ENCODE assay signal across 10 cellular contexts in genomic region chr11:67290801-67291200, GRCh38. TPM values are rescaled to one million over a fixed set of nuclear protein-coding genes. Genes with fewer than 3 reads are reported as not detected.
A peak's percentile ranks its signal among the peaks of the same experiment; 100 is the strongest.
DNase-seq lines count a peak whose midpoint lies in the region; ATAC-seq and TF ChIP-seq lines count a peak whose summit lies in the region.
"Had no signal": no experiment of that assay in that cellular context is flagged by ENCODE, and none has a peak within 500 bp of the region (broad histone marks: within the 10 kb centered on the region; RNA-seq: fewer than 3 reads in every experiment).

No MANE protein-coding gene starts in this region.

- peaks cover 33 to 48% (median 45%) of the 10 kb centered on the region in 3 donors for H3K4me1 Mint-ChIP-seq in naive B cell

- ATAC-seq in naive B cell (ENCODE audit: low read depth in 2 of 2) (no peak), foreskin keratinocyte (no peak), GM18517 (IDR thresholded peaks at IDR 0.05; ENCODE audit: unreplicated experiment) (no peak), HG03175 (IDR thresholded peaks at IDR 0.05; ENCODE audit: unreplicated experiment) (no peak)

- H3K4me3 ChIP-seq in AG04449 (ENCODE audit: low read depth, low read length): 0 out of 2 replicates have a peak overlapping the region, but pooled peaks have one; percentile 0
- no peak overlapping the region for H3K4me3 ChIP-seq in effector memory CD4-positive, alpha-beta T cell (ENCODE audit: insufficient read depth, low read depth, low read length, poor library complexity, severe bottlenecking)

- peaks cover 58% of the 10 kb centered on the region for H3K4me1 ChIP-seq in effector memory CD4-positive, alpha-beta T cell (ENCODE audit: control insufficient read depth, insufficient read depth, low read length, poor library complexity, severe bottlenecking)
- H3K4me1 ChIP-seq in foreskin keratinocyte: peaks cover 4% of the 10 kb centered on the region

- no peaks in the 10 kb centered on the region for H3K27me3 Mint-ChIP-seq in naive B cell

- H3K9me3 Mint-ChIP-seq in naive B cell: peaks cover 0 to 10% (median 2%) of the 10 kb centered on the region in 7 donors

- no peaks in the 10 kb centered on the region for H3K27me3 ChIP-seq in effector memory CD4-positive, alpha-beta T cell (replicated peaks; ENCODE audit: control insufficient read depth, insufficient read depth, low read length, poor library complexity, severe bottlenecking)
- no peaks in the 10 kb centered on the region for H3K27me3 ChIP-seq in foreskin keratinocyte

- TF ChIP-seq CTCF in AG04449 (IDR thresholded peaks at IDR 0.05; ENCODE audit: insufficient read depth, low read length, missing control alignments) (no peak), foreskin keratinocyte (conservative IDR thresholded peaks at IDR 0.05) (no peak)

- no peak for DNase-seq in AG04449 (ENCODE audit: low read depth, low spot score)
- no peak for DNase-seq in effector memory CD4-positive, alpha-beta T cell
- DNase-seq in naive B cell: no peak
- DNase-seq in foreskin keratinocyte: no peak
- DNase-seq in NCI-H1417 (lab: John Stamatoyannopoulos, UW): no peak
- DNase-seq: activated gamma-delta T cell; stimulated activated CD4-positive, alpha-beta T cell treated with anti-CD3 and anti-CD28 coated beads, Interleukin-4, amount 100 ng/mL, for 1 hour had no signal

- H3K4me3 Mint-ChIP-seq in naive B cell: peak overlapping the region in 6 of 8 donors; percentile 16 to 93 (median 84)

- H3K27ac ChIP-seq in KOPT-K1 (ENCODE audit: low read depth, low read length, poor library complexity, severe bottlenecking) (peak overlapping the region; percentile 100), foreskin keratinocyte (no peak overlapping the region)
- peak overlapping the region; percentile 90 for H3K27ac ChIP-seq in effector memory CD4-positive, alpha-beta T cell (ENCODE audit: insufficient read depth, low read length, poor library complexity, severe bottlenecking)

- peaks cover 73% of the 10 kb centered on the region for H3K36me3 ChIP-seq in KOPT-K1 (ENCODE audit: insufficient read depth, low read length)
- peaks cover 40% of the 10 kb centered on the region for H3K36me3 ChIP-seq in effector memory CD4-positive, alpha-beta T cell (ENCODE audit: control insufficient read depth, insufficient read depth, low read length)

- peaks cover 8 to 13% of the 10 kb centered on the region in 2 donors for H3K36me3 Mint-ChIP-seq in naive B cell

- CTCF ChIA-PET in AG04449 (lab: Yijun Ruan, JAX): interaction anchor here (0.9 to 1.4 kb wide), 6 partner anchors 10 to 29 kb away, joined by 3 to 11 read pairs (median 4); no protein-coding TSS in a partner anchor

- POLR2A ChIA-PET in AG04449 (lab: Yijun Ruan, JAX): no interaction called here

- H3K9me3 ChIP-seq in KOPT-K1 (ENCODE audit: insufficient read depth, low read length, poor library complexity, severe bottlenecking): peaks cover 16% of the 10 kb centered on the region
- H3K9me3 ChIP-seq in effector memory CD4-positive, alpha-beta T cell (ENCODE audit: control insufficient read depth, low read length): peaks cover 3% of the 10 kb centered on the region

- H3K27ac Mint-ChIP-seq in naive B cell: peak overlapping the region in 2 of 6 donors; percentile 57 to 76

RNA-seq across cellular contexts. Expression of gene ANKRD13D, which starts 1.7 kb away (rescaled TPM):
- polyA plus RNA-seq in naive B cell (ENCODE audit: low read depth in 6 of 6): 10 to 100 TPM in 2 of 6 donors, 1 to 10 TPM in 4; 3.5 to 18.4 (median 8.4) TPM
- total RNA-seq in foreskin keratinocyte: 28.8 and 29.2 TPM in 2 replicates
- polyA plus RNA-seq in foreskin keratinocyte: 25.3 and 26.1 TPM in 2 replicates

RNA-seq across cellular contexts. Expression of gene SSH3, which starts 12.5 kb away (rescaled TPM):
- polyA plus RNA-seq in naive B cell (ENCODE audit: low read depth in 6 of 6) (under 1 TPM in 1 of 6 donors, not detected in 5; 0.18 TPM), foreskin keratinocyte (27.8 and 30.2 TPM in 2 replicates)
- total RNA-seq in foreskin keratinocyte: 27.7 and 31.0 TPM in 2 replicates

RNA-seq across cellular contexts. Expression of gene GRK2, which starts 24.5 kb away (rescaled TPM):
- polyA plus RNA-seq in naive B cell (ENCODE audit: low read depth in 6 of 6) (10 to 100 TPM; 17.9 to 63.4 (median 31.7) TPM), foreskin keratinocyte (29.2 and 31.4 TPM in 2 replicates)
- total RNA-seq in foreskin keratinocyte: 34.3 and 36.5 TPM in 2 replicates

Comparison
In these comparisons a context has a peak if more than half of its experiments do, and no peak if none do; other contexts are left out.
1. RNA of gene SSH3, which starts 12.5 kb away (polyA plus RNA-seq): 27.8 to 30.2 TPM in foreskin keratinocyte; 0.18 TPM in naive B cell; every median in the first group is over 10 times any median in the second.